Comparison of ENCODE assay signal across 9 cellular contexts in the genomic region with DNA sequence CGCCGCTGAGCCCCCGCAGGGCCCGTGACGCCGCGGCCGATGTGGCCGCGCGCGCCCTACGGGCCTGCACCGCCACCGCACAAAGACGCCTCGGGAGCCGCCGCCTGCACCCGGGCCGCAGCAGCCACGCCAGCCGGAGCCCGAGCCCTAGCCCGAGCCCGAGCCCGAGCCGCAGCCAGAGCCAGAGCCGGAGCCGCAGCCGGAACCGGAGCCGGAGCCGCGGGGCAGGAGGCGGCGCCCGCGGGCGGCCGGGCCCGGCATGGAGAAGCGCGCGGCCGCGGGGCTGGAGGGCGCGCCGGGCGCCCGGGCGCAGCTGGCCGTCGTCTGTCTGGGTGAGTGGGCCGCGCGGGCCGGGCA. TPM values are rescaled to one million over a fixed set of nuclear protein-coding genes. Genes with fewer than 3 reads are reported as not detected.
DNase-seq lines count a peak whose midpoint lies in the region; ATAC-seq and TF ChIP-seq lines count a peak whose summit lies in the region.
"Had no signal": no experiment of that assay in that cellular context is flagged by ENCODE, and none has a peak within 500 bp of the region (broad histone marks: within the 10 kb centered on the region; RNA-seq: fewer than 3 reads in every experiment).

No MANE protein-coding gene starts in this region.

- H3K4me1 ChIP-seq in ACC112 (ENCODE audit: control insufficient read depth, insufficient read depth, low read length, unreplicated experiment) (peaks cover 5% of the 10 kb centered on the region), HUES48 (ENCODE audit: control insufficient read depth, insufficient read depth, low read length) (0 out of 2 replicates have a peak, but pooled peaks cover 3% of the 10 kb centered on the region), endodermal cell (ENCODE audit: control insufficient read depth, insufficient read depth, low read length) (no peaks in the 10 kb centered on the region), mucosa of descending colon (ENCODE audit: low read depth) (peaks cover 5% of the 10 kb centered on the region), H9 (ENCODE audit: insufficient read depth, low read length) (no peaks in the 10 kb centered on the region)

- H3K4me3 Mint-ChIP-seq in endodermal cell (peak overlapping the region; percentile 65), H9 (no peak overlapping the region)

- WGBS in endodermal cell (ENCODE audit: insufficient coverage in 1 of 2, insufficient read length in 1 of 2), 2 experiments = 0 to 1% methylated on average over 40 to 59 of the region's 59 CpGs
- no CpG with 5 or more reads among the region's 59 CpGs for WGBS in H9 (ENCODE audit: extremely low coverage, insufficient read length, low lambda C conversion rate)

- no peaks in the 10 kb centered on the region for H3K36me3 ChIP-seq in ACC112 (ENCODE audit: insufficient read depth, low read length)
- H3K36me3 ChIP-seq in HUES48 (ENCODE audit: control insufficient read depth, insufficient read depth, low read length) = peaks cover 17% of the 10 kb centered on the region
- H3K36me3 ChIP-seq in endodermal cell (ENCODE audit: control insufficient read depth, insufficient read depth, low read length) = no peaks in the 10 kb centered on the region
- no peaks in the 10 kb centered on the region for H3K36me3 ChIP-seq in mucosa of descending colon (ENCODE audit: low read depth)

- H3K79me2 ChIP-seq in ACC112 (ENCODE audit: control insufficient read depth, insufficient read depth, low read length, unreplicated experiment) (no peaks in the 10 kb centered on the region), H9 (ENCODE audit: insufficient read depth, low read length) (no peaks in the 10 kb centered on the region)

- no peaks in the 10 kb centered on the region for H3K4me1 Mint-ChIP-seq in endodermal cell
- H3K4me1 Mint-ChIP-seq in H9 = peaks cover 3 to 4% of the 10 kb centered on the region in 2 experiments; a peak in 1 of 4 replicates

- no peak overlapping the region for H4K91ac ChIP-seq in H9 (ENCODE audit: insufficient read length, low read depth, low read length)

- H3K4ac ChIP-seq in H9 (ENCODE audit: low read depth, low read length) = no peak overlapping the region

- H2BK15ac ChIP-seq in H9 (ENCODE audit: low read depth, low read length) = no peak overlapping the region

- no peak overlapping the region for H2BK20ac ChIP-seq in H9 (ENCODE audit: low read depth, low read length, poor library complexity, severe bottlenecking)

- H3K79me1 ChIP-seq in H9 (ENCODE audit: insufficient read depth, low read depth, low read length, poor library complexity, severe bottlenecking) = no peaks in the 10 kb centered on the region

- H4K8ac ChIP-seq in H9 (replicated peaks; ENCODE audit: insufficient read length, low read depth, low read length) = no peak overlapping the region

- TF ChIP-seq CTCF in endodermal cell (conservative IDR thresholded peaks at IDR 0.05) (no peak), mucosa of descending colon (IDR thresholded peaks at IDR 0.05) (no peak), GM10266 (IDR thresholded peaks at IDR 0.05; ENCODE audit: control insufficient read depth, insufficient read depth, low read depth, missing control alignments) (no peak), H9 (conservative IDR thresholded peaks at IDR 0.05) (no peak)

- no peak overlapping the region for H2BK12ac ChIP-seq in H9 (ENCODE audit: insufficient read length, low read depth, low read length)

- no peak overlapping the region for H4K5ac ChIP-seq in H9 (ENCODE audit: insufficient read length, low read depth, low read length)

- no peak overlapping the region for H3K4me2 ChIP-seq in H9 (ENCODE audit: insufficient read depth, insufficient read length, low read length)

- H3K27ac Mint-ChIP-seq in endodermal cell (no peak overlapping the region), H9 (no peak overlapping the region)
- H3K27ac Mint-ChIP-seq: naive B cell had no signal

- no peak overlapping the region for H3K9ac ChIP-seq in HUES48 (ENCODE audit: low read depth, low read length)
- H3K9ac ChIP-seq in endodermal cell (ENCODE audit: extremely low read depth, low read length, poor library complexity, severe bottlenecking) = no peak overlapping the region
- H3K9ac ChIP-seq in H9 (ENCODE audit: extremely low read depth, insufficient read length, low read length) = no peak overlapping the region

- H3K23ac ChIP-seq in H9 (ENCODE audit: insufficient read length, low read depth, low read length) = no peak overlapping the region

- no peak overlapping the region for H2AFZ ChIP-seq in ACC112 (ENCODE audit: low read length, unreplicated experiment)
- H2AFZ ChIP-seq in H9 (ENCODE audit: low read length) = no peak overlapping the region

- H2AK5ac ChIP-seq in H9 (ENCODE audit: insufficient read length, low read length) = no peak overlapping the region

- no peak overlapping the region for H3K14ac ChIP-seq in H9 (ENCODE audit: insufficient read depth, low read length)

- H2BK120ac ChIP-seq in H9 (ENCODE audit: low read depth, low read length, poor library complexity, severe bottlenecking) = no peak overlapping the region

- peaks cover 2% of the 10 kb centered on the region for H4K20me1 ChIP-seq in H9 (ENCODE audit: control insufficient read depth, insufficient read depth, insufficient read length)

- no peaks in the 10 kb centered on the region for H3K27me3 ChIP-seq in ACC112 (ENCODE audit: insufficient read depth, low read length)
- peaks cover 17% of the 10 kb centered on the region for H3K27me3 ChIP-seq in HUES48 (ENCODE audit: control insufficient read depth, insufficient read depth, low read length)
- peaks cover 18% of the 10 kb centered on the region for H3K27me3 ChIP-seq in endodermal cell (ENCODE audit: control insufficient read depth, insufficient read depth, low read length, poor library complexity, severe bottlenecking)
- no peaks in the 10 kb centered on the region; the same call in 1 of the 2 replicates for H3K27me3 ChIP-seq in H9 (ENCODE audit: insufficient read depth, low read length)

- peaks cover 34% of the 10 kb centered on the region for H3K27me3 Mint-ChIP-seq in endodermal cell (ENCODE audit: insufficient read depth)
- H3K27me3 Mint-ChIP-seq in H9 (ENCODE audit: low read depth) = peaks cover 39% of the 10 kb centered on the region

- H3K9me3 Mint-ChIP-seq in endodermal cell (no peaks in the 10 kb centered on the region), H9 (peaks cover 0 to 1% of the 10 kb centered on the region in 2 experiments; a peak in 2 of 5 replicates)
- H3K9me3 Mint-ChIP-seq: naive B cell had no signal

- H3K18ac ChIP-seq in H9 (ENCODE audit: insufficient read length, low read depth, low read length) = no peak overlapping the region

- H3K9me3 ChIP-seq in HUES48 (ENCODE audit: control insufficient read depth, insufficient read depth, low read length) = no peaks in the 10 kb centered on the region
- H3K9me3 ChIP-seq in endodermal cell (ENCODE audit: control insufficient read depth, low read length) = no peaks in the 10 kb centered on the region
- H3K9me3 ChIP-seq in mucosa of descending colon = no peaks in the 10 kb centered on the region
- no peaks in the 10 kb centered on the region for H3K9me3 ChIP-seq in H9 (ENCODE audit: control insufficient read depth, low read depth, low read length)

- H3K4me3 ChIP-seq in ACC112 (ENCODE audit: low read depth, low read length) (peak overlapping the region; percentile 86), HUES48 (ENCODE audit: low read depth, low read length) (peak overlapping the region; percentile 51; the same call in 1 of the 2 replicates), endodermal cell (ENCODE audit: low read length) (peak overlapping the region; percentile 74), mucosa of descending colon (peak overlapping the region; percentile 17)

- DNase-seq in endodermal cell = peak; percentile 71
- peak in 1 of 3 donors; percentile 46 for DNase-seq in mucosa of descending colon
- no peak for DNase-seq in NCI-H524 treated with DMSO at 0.1 percent for 48 hours (lab: John Stamatoyannopoulos, UW)
- DNase-seq in KG1 (lab: John Stamatoyannopoulos, UW) = no peak
- DNase-seq in GM10266 (ENCODE audit: extremely low spot score) = no peak
- no peak for DNase-seq in H9
- DNase-seq: naive B cell had no signal

- peak; percentile 47 for ATAC-seq in mucosa of descending colon

- no peak overlapping the region for H3K56ac ChIP-seq in H9 (ENCODE audit: insufficient read length, low read depth, low read length)

- H3K36me3 Mint-ChIP-seq in endodermal cell (ENCODE audit: low read depth) = peaks cover 12% of the 10 kb centered on the region
- peaks cover 6 to 10% (median 8%) of the 10 kb centered on the region in 3 experiments; a peak in 6 of 7 replicates for H3K36me3 Mint-ChIP-seq in H9 (ENCODE audit: insufficient read depth in 1 of 3, low read depth in 3 of 3)
- H3K36me3 Mint-ChIP-seq: naive B cell had no signal

- intact Hi-C loops in mucosa of descending colon (cut with DNase I, micrococcal nuclease) = no loop called here

- no peak overlapping the region for H3T11ph ChIP-seq in H9 (ENCODE audit: low read length)

- H3K23me2 ChIP-seq in H9 (ENCODE audit: insufficient read length, low read depth, low read length, poor library complexity, severe bottlenecking) = no peaks in the 10 kb centered on the region

- H2BK5ac ChIP-seq in H9 (ENCODE audit: insufficient read length, low read length) = no peak overlapping the region

- H3K27ac ChIP-seq in ACC112 (ENCODE audit: low read depth, low read length) = no peak overlapping the region
- no peak overlapping the region for H3K27ac ChIP-seq in HUES48 (ENCODE audit: low read depth, low read length)
- no peak overlapping the region for H3K27ac ChIP-seq in endodermal cell (ENCODE audit: low read depth, low read length)
- no peak overlapping the region for H3K27ac ChIP-seq in H9 (ENCODE audit: insufficient read length, low read depth, low read length)

RNA-seq across cellular contexts. Expression of gene LRP3, which starts 0.4 kb away (rescaled TPM):
- total RNA-seq in endodermal cell (10 to 100 TPM; 21.2 to 34.4 TPM), mucosa of descending colon (10 to 100 TPM in 1 of 3 donors, 1 to 10 TPM in 2; 6.2 to 26.2 (median 7.4) TPM), H9 (2021) (29.2 and 34.4 TPM in 2 replicates)
- polyA plus RNA-seq in endodermal cell (2013, experiment 1 of 2) = 34.1 TPM
- polyA plus RNA-seq in endodermal cell (2013, experiment 2 of 2) = 28.8 TPM

RNA-seq across cellular contexts. Expression of gene SLC7A10, which starts 31.1 kb away (rescaled TPM):
- total RNA-seq in endodermal cell (under 1 TPM in 1 of 2 donors, not detected in 1; 0.35 TPM), mucosa of descending colon (not detected), H9 (2021) (2.5 and 2.9 TPM in 2 replicates)
- 1.6 TPM for polyA plus RNA-seq in endodermal cell (2013, experiment 1 of 2)
- 0.95 TPM for polyA plus RNA-seq in endodermal cell (2013, experiment 2 of 2)

Comparison
In these comparisons a context has a peak if more than half of its experiments do, and no peak if none do; other contexts are left out.
1. H3K4me3 ChIP-seq: peak in every context shown above with its lines; median percentile 86 in ACC112; 74 in endodermal cell; 51 in HUES48; 17 in mucosa of descending colon.